ENCODE assay signal across 23 cellular contexts in genomic region chr5:177547736-177548135, GRCh38. TPM values are rescaled to one million over a fixed set of nuclear protein-coding genes. Genes with fewer than 3 reads are reported as not detected.
DNase-seq lines count a peak whose midpoint lies in the region; ATAC-seq and TF ChIP-seq lines count a peak whose summit lies in the region.
"Had no signal": no experiment of that assay in that cellular context is flagged by ENCODE, and none has a peak within 500 bp of the region (broad histone marks: within the 10 kb centered on the region; RNA-seq: fewer than 3 reads in every experiment).

No MANE protein-coding gene starts in this region.

- peak overlapping the region; percentile 0 for H3K27ac Mint-ChIP-seq in activated T-cell treated with anti-CD3 and anti-CD28 coated beads, Interleukin-2, amount 50 U/mL, for 24 hours
- H3K27ac Mint-ChIP-seq: activated naive CD8-positive, alpha-beta T cell; activated T-helper 17 cell treated with anti-CD3 and anti-CD28 coated beads, Interleukin-2, amount 50 U/mL, for 72 hours; stimulated activated naive CD8-positive, alpha-beta T cell treated with anti-CD3 and anti-CD28 coated beads, Interleukin-15, Interleukin-2, amounts not matched to agents 100 ng/mL and 50 ng/mL, for 24 hours had no signal

- H2BK12ac ChIP-seq in trophoblast cell (ENCODE audit: low read length), result no peak overlapping the region

- peaks cover 2 to 6% of the 10 kb centered on the region in 2 experiments for H3K36me3 ChIP-seq in trophoblast cell (ENCODE audit: control insufficient read depth in 1 of 2, insufficient read depth in 2 of 2, low read length in 2 of 2)
- H3K36me3 ChIP-seq in thoracic aorta, result no peaks in the 10 kb centered on the region
- H3K36me3 ChIP-seq: uterus had no signal

- no peak overlapping the region for H2BK5ac ChIP-seq in trophoblast cell (ENCODE audit: low read depth, low read length, poor library complexity)

- no peak overlapping the region for H4K8ac ChIP-seq in trophoblast cell (ENCODE audit: low read depth, low read length)

- peak overlapping the region; percentile 41 for H3K23ac ChIP-seq in trophoblast cell (ENCODE audit: low read length)

- H3K4me3 Mint-ChIP-seq in activated T-cell treated with anti-CD3 and anti-CD28 coated beads, Interleukin-2, amount 50 U/mL, for 24 hours, result no peak overlapping the region
- H3K4me3 Mint-ChIP-seq: activated naive CD8-positive, alpha-beta T cell; activated T-helper 17 cell treated with anti-CD3 and anti-CD28 coated beads, Interleukin-2, amount 50 U/mL, for 72 hours; stimulated activated naive CD8-positive, alpha-beta T cell treated with anti-CD3 and anti-CD28 coated beads, Interleukin-15, Interleukin-2, amounts not matched to agents 100 ng/mL and 50 ng/mL, for 24 hours had no signal

- H3K4me1 ChIP-seq in trophoblast cell (ENCODE audit: control insufficient read depth in 1 of 2, insufficient read depth in 2 of 2, low read length in 2 of 2) (peaks cover 9 to 19% of the 10 kb centered on the region in 2 experiments), thoracic aorta (ENCODE audit: control insufficient read depth in 1 of 2, low read depth in 2 of 2) (peaks cover 37 to 91% of the 10 kb centered on the region in 2 donors)

- peaks cover 56% of the 10 kb centered on the region for H3K36me3 Mint-ChIP-seq in activated T-cell treated with anti-CD3 and anti-CD28 coated beads, Interleukin-2, amount 50 U/mL, for 24 hours (ENCODE audit: low read depth)

- no peak for DNase-seq in activated T-cell treated with anti-CD3 and anti-CD28 coated beads, Interleukin-2, amount 50 U/mL, for 24 hours
- no peak for DNase-seq in activated T-cell treated with anti-CD3 and anti-CD28 coated beads, Interleukin-2, amount 50 U/mL, for 1 hour
- no peak for DNase-seq in epithelial cell of prostate (ENCODE audit: low read depth, low spot score)
- DNase-seq in trophoblast cell, result no peak
- DNase-seq in thoracic aorta (ENCODE audit: low spot score), result no peak
- DNase-seq in NCI-H146 treated with DMSO at 0.1 percent for 48 hours (lab: John Stamatoyannopoulos, UW; ENCODE audit: unreplicated experiment), result no peak
- no peak for DNase-seq in ureter (ENCODE audit: low spot score)
- DNase-seq in AG08395 (ENCODE audit: low spot score), result no peak
- DNase-seq: 8988T; activated CD4-positive, alpha-beta T cell treated with anti-CD3 and anti-CD28 coated beads for 4 hours; lower lobe of right lung; MG63; NCI-H1436 treated with DMSO at 0.1 percent for 48 hours; NCI-H2171; NCI-H526 treated with DMSO at 0.1 percent for 48 hours; stimulated activated CD4-positive, alpha-beta T cell treated with anti-CD3 and anti-CD28 coated beads, Interleukin-2, amount 100 ng/mL, for 48 hours; T-helper 1 cell; uterus had no signal

- no peak overlapping the region for H2AK5ac ChIP-seq in trophoblast cell (ENCODE audit: low read length)

- no peak overlapping the region for H3K14ac ChIP-seq in trophoblast cell (ENCODE audit: low read length)

- peaks cover 51% of the 10 kb centered on the region for H3K4me1 Mint-ChIP-seq in activated T-cell treated with anti-CD3 and anti-CD28 coated beads, Interleukin-2, amount 50 U/mL, for 24 hours (ENCODE audit: low read depth)

- H3K9me3 ChIP-seq in trophoblast cell (ENCODE audit: insufficient read depth, low read depth, low read length) (no peaks in the 10 kb centered on the region), thoracic aorta (no peaks in the 10 kb centered on the region)
- H3K9me3 ChIP-seq: lower lobe of right lung, uterus had no signal

- no peak overlapping the region for H2BK120ac ChIP-seq in trophoblast cell (ENCODE audit: insufficient read depth, low read length, poor library complexity)

- H3K9ac ChIP-seq in trophoblast cell (ENCODE audit: low read length), result no peak overlapping the region
- H3K9ac ChIP-seq: parathyroid adenoma had no signal

- H3K4me3 ChIP-seq in trophoblast cell (ENCODE audit: low read depth, low read length) (no peak overlapping the region), thoracic aorta (no peak overlapping the region)
- H3K4me3 ChIP-seq: lower lobe of right lung, MG63, uterus had no signal

- H2AFZ ChIP-seq in trophoblast cell (ENCODE audit: insufficient read depth, low read length, poor library complexity), result no peak overlapping the region
- H2AFZ ChIP-seq: parathyroid adenoma had no signal

- no peaks in the 10 kb centered on the region for H3K27me3 Mint-ChIP-seq in activated T-cell treated with anti-CD3 and anti-CD28 coated beads, Interleukin-2, amount 50 U/mL, for 24 hours
- H3K27me3 Mint-ChIP-seq: activated naive CD8-positive, alpha-beta T cell; activated T-helper 17 cell treated with anti-CD3 and anti-CD28 coated beads, Interleukin-2, amount 50 U/mL, for 72 hours; IgD-negative memory B cell; stimulated activated naive CD8-positive, alpha-beta T cell treated with anti-CD3 and anti-CD28 coated beads, Interleukin-15, Interleukin-2, amounts not matched to agents 100 ng/mL and 50 ng/mL, for 24 hours had no signal

- H3K27ac ChIP-seq in epithelial cell of prostate (peak overlapping the region; percentile 94), trophoblast cell (ENCODE audit: low read depth, low read length) (no peak overlapping the region), thoracic aorta (peak overlapping the region; percentile 18 to 32)
- H3K27ac ChIP-seq: lower lobe of right lung, parathyroid adenoma had no signal

- no peak overlapping the region for H4K12ac ChIP-seq in trophoblast cell (ENCODE audit: low read depth, low read length)

- no CpG with 5 or more reads among the region's 3 CpGs for WGBS in trophoblast cell (ENCODE audit: extremely low coverage, insufficient coverage, insufficient read length)

- H3K79me1 ChIP-seq in trophoblast cell (ENCODE audit: low read length), result no peaks in the 10 kb centered on the region

- ATAC-seq in thoracic aorta (ENCODE audit: insufficient number of reproducible peaks, low FRiP score, low read depth), result no peak
- ATAC-seq: activated T-helper 17 cell treated with anti-CD3 and anti-CD28 coated beads, Interleukin-2, amount 50 U/mL, for 72 hours; lower lobe of right lung had no signal

- H3K4me2 ChIP-seq in trophoblast cell (ENCODE audit: low read length), result no peak overlapping the region

- H3K4ac ChIP-seq in trophoblast cell (ENCODE audit: low read depth, low read length), result no peak overlapping the region

- H4K91ac ChIP-seq in trophoblast cell (ENCODE audit: low read depth, low read length), result no peak overlapping the region

- H3K9me3 Mint-ChIP-seq in activated T-cell treated with anti-CD3 and anti-CD28 coated beads, Interleukin-2, amount 50 U/mL, for 24 hours, result no peaks in the 10 kb centered on the region
- H3K9me3 Mint-ChIP-seq: activated T-helper 17 cell treated with anti-CD3 and anti-CD28 coated beads, Interleukin-2, amount 50 U/mL, for 72 hours; IgD-negative memory B cell; stimulated activated naive CD8-positive, alpha-beta T cell treated with anti-CD3 and anti-CD28 coated beads, Interleukin-15, Interleukin-2, amounts not matched to agents 100 ng/mL and 50 ng/mL, for 24 hours had no signal

- no peak for TF ChIP-seq CTCF in thoracic aorta (IDR thresholded peaks at IDR 0.05)

- no peak overlapping the region for H3K18ac ChIP-seq in trophoblast cell (ENCODE audit: low read length)

- H3K27me3 ChIP-seq in trophoblast cell (ENCODE audit: insufficient read depth, low read length) (no peaks in the 10 kb centered on the region), thoracic aorta (replicated peaks; ENCODE audit: insufficient read depth) (no peaks in the 10 kb centered on the region)
- H3K27me3 ChIP-seq: MG63, uterus had no signal

- peaks cover 2% of the 10 kb centered on the region for H3K79me2 ChIP-seq in trophoblast cell (ENCODE audit: control insufficient read depth, insufficient read depth, low read length, poor library complexity)

RNA-seq across cellular contexts. Expression of gene FAM193B, which starts 6.6 kb away (rescaled TPM):
- polyA plus RNA-seq in trophoblast cell (2013), result 30.0 and 32.0 TPM in 2 replicates
- total RNA-seq in thoracic aorta, result 100 to 1,000 TPM in 1 of 2 donors, 10 to 100 TPM in 1; 76.6 to 103 TPM
- total RNA-seq in ureter, result 76.0 TPM

RNA-seq across cellular contexts. Expression of gene DDX41, which starts 31.0 kb away (rescaled TPM):
- 56.2 and 62.3 TPM in 2 replicates for polyA plus RNA-seq in trophoblast cell (2013)
- total RNA-seq in thoracic aorta (100 to 1,000 TPM in 1 of 2 donors, 10 to 100 TPM in 1; 53.7 to 138 TPM), ureter (89.1 TPM)

RNA-seq across cellular contexts. Expression of gene DOK3, which starts 38.1 kb away (rescaled TPM):
- 2.4 and 2.5 TPM in 2 replicates for polyA plus RNA-seq in trophoblast cell (2013)
- 10 to 100 TPM; 20.5 to 35.6 TPM for total RNA-seq in thoracic aorta
- 7.9 TPM for total RNA-seq in ureter

RNA-seq across cellular contexts. Expression of gene TMED9, which starts 44.3 kb away (rescaled TPM):
- 274 and 278 TPM in 2 replicates for polyA plus RNA-seq in trophoblast cell (2013)
- total RNA-seq in thoracic aorta, result 100 to 1,000 TPM; 103 to 119 TPM
- total RNA-seq in ureter, result 137 TPM

RNA-seq across cellular contexts. Expression of gene PDLIM7, which starts 50.3 kb away (rescaled TPM):
- polyA plus RNA-seq in trophoblast cell (2013), result 220 and 227 TPM in 2 replicates
- total RNA-seq in thoracic aorta (100 to 1,000 TPM; 626 to 891 TPM), ureter (218 TPM)
